Comparison of ENCODE assay signal across 19 cellular contexts in genomic region chr11:98185245-98185644, GRCh38.
DNase-seq lines count a peak whose midpoint lies in the region; ATAC-seq, FAIRE-seq and TF ChIP-seq lines count a peak whose summit lies in the region.
"Had no signal": no experiment of that assay in that cellular context is flagged by ENCODE, and none has a peak within 500 bp of the region (broad histone marks: within the 10 kb centered on the region; RNA-seq: fewer than 3 reads in every experiment).

No MANE protein-coding gene starts in this region.

- no peak overlapping the region for H3K9ac ChIP-seq in IMR-90 (ENCODE audit: low read depth, low read length)
- no peak overlapping the region for H3K9ac ChIP-seq in K562 (ENCODE audit: insufficient read depth in 1 of 2, low read depth in 2 of 2, low read length in 2 of 2)

- H3K4ac ChIP-seq in IMR-90 (ENCODE audit: low read depth, low read length): no peak overlapping the region

- H3K18ac ChIP-seq in IMR-90 (ENCODE audit: low read depth, low read length): no peak overlapping the region

- no peaks in the 10 kb centered on the region for H3K79me1 ChIP-seq in IMR-90 (ENCODE audit: low read depth in 1 of 2, low read length in 2 of 2)

- H3K4me1 ChIP-seq in IMR-90 (ENCODE audit: control insufficient read depth, insufficient read depth, low read length) (no peaks in the 10 kb centered on the region), K562 (replicated peaks in 1 of 2; ENCODE audit: control insufficient read depth in 2 of 2, insufficient read depth in 2 of 2, low read length in 2 of 2) (peaks cover 2 to 5% of the 10 kb centered on the region in 2 experiments; a peak in 2 of 5 replicates), upper lobe of right lung (no peaks in the 10 kb centered on the region)

- H3K36me3 ChIP-seq in IMR-90 (ENCODE audit: control insufficient read depth, insufficient read depth, low read length) (no peaks in the 10 kb centered on the region), K562 (ENCODE audit: control insufficient read depth, insufficient read depth, low read length) (no peaks in the 10 kb centered on the region), upper lobe of right lung (no peaks in the 10 kb centered on the region)

- no peak overlapping the region for H3K56ac ChIP-seq in IMR-90 (ENCODE audit: extremely low read depth, insufficient read depth, low read length)

- ATAC-seq in IMR-90 (ENCODE audit: low read depth) (no peak), K562 (no peak), sciatic nerve (peak; percentile 15), upper lobe of right lung (peak; percentile 52), HG02885 (IDR thresholded peaks at IDR 0.05; ENCODE audit: poor library complexity, unreplicated experiment) (no peak)
- ATAC-seq: GM23338, HCT116 had no signal

- H2AFZ ChIP-seq in IMR-90 (replicated peaks; ENCODE audit: low read length, poor library complexity) (no peak overlapping the region), K562 (ENCODE audit: low read depth, low read length) (no peak overlapping the region)
- H2AFZ ChIP-seq: GM23338 had no signal

- H2AK5ac ChIP-seq in IMR-90 (ENCODE audit: low read depth, low read length): no peak overlapping the region

- H2BK15ac ChIP-seq in IMR-90 (ENCODE audit: low read depth, low read length): no peak overlapping the region

- no peak for TF ChIP-seq EP300 in K562 (IDR thresholded peaks at IDR 0.05; ENCODE audit: low read length)

- no peaks in the 10 kb centered on the region for H4K20me1 ChIP-seq in IMR-90 (ENCODE audit: insufficient read depth, low read length)
- H4K20me1 ChIP-seq in K562 (replicated peaks; ENCODE audit: control insufficient read depth, insufficient read depth, low read length): no peaks in the 10 kb centered on the region

- in situ Hi-C loops in IMR-90 (cut with MboI; ENCODE audit: low sequenced_read_pairs): no loop called here
- in situ Hi-C loops in K562 (cut with MboI): no loop called here

- no peak for FAIRE-seq in K562 (lab: Jason Lieb, UNC)
- FAIRE-seq: GM12891, GM18507 had no signal

- no CpG with 5 or more reads among the region's 16 CpGs for WGBS in IMR-90 (ENCODE audit: extremely low coverage in 2 of 2, insufficient read length in 1 of 2), 2 experiments
- 81% methylated on average over 4 of the region's 16 CpGs for WGBS in K562 (ENCODE audit: insufficient coverage, low coverage, missing lambda C conversion rate)
- WGBS in lower leg skin, 2 donors: 91 to 92% methylated on average over 14 to 15 of the region's 16 CpGs

- no peaks in the 10 kb centered on the region for H3K79me2 ChIP-seq in K562 (ENCODE audit: control insufficient read depth, insufficient read depth, low read length)

- H3K9me1 ChIP-seq in IMR-90 (ENCODE audit: insufficient read depth, low read length): no peaks in the 10 kb centered on the region
- H3K9me1 ChIP-seq in K562 (ENCODE audit: control insufficient read depth, insufficient read depth, low read length): no peaks in the 10 kb centered on the region

- H3K9me3 ChIP-seq in IMR-90 (ENCODE audit: control insufficient read depth, insufficient read depth, low read length) (peaks cover 9% of the 10 kb centered on the region; the same call in 1 of the 2 replicates), K562 (replicated peaks; ENCODE audit: control insufficient read depth, insufficient read depth, low read depth, low read length) (peaks cover 7% of the 10 kb centered on the region), upper lobe of right lung (no peaks in the 10 kb centered on the region)

- peak overlapping the region; percentile 28 for H2AK9ac ChIP-seq in IMR-90 (replicated peaks; ENCODE audit: low read depth, low read length, poor library complexity)

- dilution Hi-C loops in IMR-90 (cut with HindIII; ENCODE audit: low sequenced_read_pairs, unreplicated experiment): no loop called here

- no peaks in the 10 kb centered on the region for H3K27me3 ChIP-seq in IMR-90 (ENCODE audit: control insufficient read depth, insufficient read depth, low read length)
- H3K27me3 ChIP-seq in K562 (ENCODE audit: control insufficient read depth in 2 of 2, insufficient read depth in 2 of 2, low read length in 2 of 2): no peaks in the 10 kb centered on the region
- no peaks in the 10 kb centered on the region for H3K27me3 ChIP-seq in upper lobe of right lung

- no peak overlapping the region for H3K4me3 ChIP-seq in IMR-90 (ENCODE audit: insufficient read depth, low read depth, low read length)
- H3K4me3 ChIP-seq in K562: no peak overlapping the region
- H3K4me3 ChIP-seq in upper lobe of right lung: no peak overlapping the region
- H3K4me3 ChIP-seq in lower leg skin (ENCODE audit: low read depth, poor library complexity, severe bottlenecking): no peak overlapping the region
- H3K4me3 ChIP-seq: GM23338 had no signal

- H4K8ac ChIP-seq in IMR-90 (ENCODE audit: low read depth in 2 of 2, low read length in 2 of 2): no peak overlapping the region

- no peak overlapping the region for H2BK120ac ChIP-seq in IMR-90 (ENCODE audit: low read depth, low read length)

- TF ChIP-seq POLR2A in IMR-90 (IDR thresholded peaks at IDR 0.05; ENCODE audit: low read depth, low read length) (no peak), K562 (conservative IDR thresholded peaks at IDR 0.05) (no peak), lower leg skin (IDR thresholded peaks at IDR 0.05) (no peak)

- H2BK20ac ChIP-seq in IMR-90 (ENCODE audit: low read depth, low read length): no peak overlapping the region

- TF ChIP-seq CTCF in IMR-90 (conservative IDR thresholded peaks at IDR 0.05; ENCODE audit: low read depth, low read length) (no peak), K562 (IDR thresholded peaks at IDR 0.05 in 2 of 3, conservative IDR thresholded peaks at IDR 0.05 in 1 of 3; ENCODE audit: insufficient read depth in 2 of 3, low read depth in 1 of 3, low read length in 3 of 3) (no peak), upper lobe of right lung (IDR thresholded peaks at IDR 0.05) (no peak), lower leg skin (IDR thresholded peaks at IDR 0.05) (no peak)

- intact Hi-C loops in IMR-90 (cut with micrococcal nuclease): no loop called here
- intact Hi-C loops in K562 (cut with micrococcal nuclease): no loop called here
- intact Hi-C loops in sciatic nerve (cut with DNase I): no loop called here
- intact Hi-C loops in upper lobe of right lung (cut with DNase I): no loop called here
- intact Hi-C loops in lower leg skin (cut with DNase I; ENCODE audit: low total_unique reads): no loop called here

- BruUV-seq in IMR-90 (replicated peaks; lab: Mats Ljungman, UMichigan) (no TSS peak), K562 (replicated peaks; lab: Mats Ljungman, UMichigan) (no TSS peak)

- DNase-seq in IMR-90: no peak
- no peak for DNase-seq in K562 (ENCODE audit: extremely low read depth in 1 of 4, low spot score in 3 of 4)
- no peak for DNase-seq in sciatic nerve (ENCODE audit: low spot score)
- no peak for DNase-seq in upper lobe of right lung
- DNase-seq in lower leg skin (ENCODE audit: low spot score in 2 of 2): no peak
- no peak for DNase-seq in LoVo (ENCODE audit: low spot score)
- DNase-seq: C1 segment of cervical spinal cord; Calu3; CD4-positive, alpha-beta memory T cell; COR-L47; DMS53; DMS79 treated with DMSO at 0.1 percent for 48 hours; GF-D8; H9 had no signal

- no peak overlapping the region for H4K5ac ChIP-seq in IMR-90 (ENCODE audit: low read depth, low read length)

- POLR2A ChIA-PET in IMR-90 (lab: Charles Lee; ENCODE audit: unreplicated experiment) (no interaction called here), K562 (lab: Yijun Ruan, JAX) (interaction anchor here (1.0 kb wide), 1 partner anchor 11 kb away, joined by 4 read pairs; no protein-coding TSS in a partner anchor)

- TF ChIP-seq RAD21 in IMR-90 (IDR thresholded peaks at IDR 0.05; ENCODE audit: low read length): no peak
- TF ChIP-seq RAD21 in K562 (CRISPR knock-in tag; conservative IDR thresholded peaks at IDR 0.05 in 1 of 2, IDR thresholded peaks at IDR 0.05 in 1 of 2): no peak

- H3K14ac ChIP-seq in IMR-90 (replicated peaks; ENCODE audit: low read depth, low read length): no peak overlapping the region

- H2BK5ac ChIP-seq in IMR-90 (ENCODE audit: low read depth, low read length, poor library complexity, severe bottlenecking): no peak overlapping the region

- no peak overlapping the region for H3K23ac ChIP-seq in IMR-90 (ENCODE audit: low read depth, low read length)

- H3K27ac ChIP-seq in IMR-90 (ENCODE audit: insufficient read depth, low read length) (no peak overlapping the region), K562 (ENCODE audit: extremely low read depth, low read depth, low read length) (no peak overlapping the region), upper lobe of right lung (no peak overlapping the region)

- no peak overlapping the region for H4K91ac ChIP-seq in IMR-90 (ENCODE audit: insufficient read depth, low read depth, low read length)

- CTCF ChIA-PET in IMR-90 (lab: Yijun Ruan, JAX): no interaction called here
- CTCF ChIA-PET in K562 (lab: Yijun Ruan, JAX; ENCODE audit: low intra/inter-chr PET ratio): no interaction called here

- H3K4me2 ChIP-seq in IMR-90 (ENCODE audit: low read depth, low read length) (no peak overlapping the region), K562 (ENCODE audit: insufficient read depth, low read length) (no peak overlapping the region)
- H3K4me2 ChIP-seq: GM23338 had no signal

TF ChIP-seq in IMR-90, 13 proteins besides CTCF, POLR2A, EP300 and RAD21 (continues in another document):
- TF ChIP-seq USF2 (IDR thresholded peaks at IDR 0.05; ENCODE audit: low read depth, low read length) (no peak), SMC3 (IDR thresholded peaks at IDR 0.05; ENCODE audit: low read depth, low read length) (no peak), CEBPB (IDR thresholded peaks at IDR 0.05; ENCODE audit: low read depth, low read length) (no peak), CHD1 (IDR thresholded peaks at IDR 0.05; ENCODE audit: low read depth, low read length) (no peak)

TF ChIP-seq in K562, 482 proteins besides CTCF, POLR2A, EP300 and RAD21 (continues in another document):
- TF ChIP-seq CCAR2 (IDR thresholded peaks at IDR 0.05; ENCODE audit: low read depth, low read length) (no peak), CBFA2T2 (conservative IDR thresholded peaks at IDR 0.05) (no peak), CHAMP1 (IDR thresholded peaks at IDR 0.05) (0 out of 2 replicates have a peak, but pooled peaks have one; percentile 54)

Comparison
In these comparisons a context has a peak if more than half of its experiments do, and no peak if none do; other contexts are left out.
1. ATAC-seq: peak in sciatic nerve (single experiment) and upper lobe of right lung (single experiment); none in IMR-90 (single experiment), K562 (single experiment) and HG02885 (single experiment).